Comparison of ENCODE assay signal across 9 cellular contexts in genomic region chr11:65454311-65454695, GRCh38. TPM values are rescaled to one million over a fixed set of nuclear protein-coding genes. Genes with fewer than 3 reads are reported as not detected.
DNase-seq lines count a peak whose midpoint lies in the region; ATAC-seq, FAIRE-seq and TF ChIP-seq lines count a peak whose summit lies in the region.
"Had no signal": no experiment of that assay in that cellular context is flagged by ENCODE, and none has a peak within 500 bp of the region (broad histone marks: within the 10 kb centered on the region; RNA-seq: fewer than 3 reads in every experiment).

No MANE protein-coding gene starts in this region.

- TF ChIP-seq POLR2A in K562 (conservative IDR thresholded peaks at IDR 0.05) (no peak), upper lobe of left lung (IDR thresholded peaks at IDR 0.05) (no peak)

- H3K27me3 ChIP-seq in K562 (ENCODE audit: control insufficient read depth in 2 of 2, insufficient read depth in 2 of 2, low read length in 2 of 2): no peaks in the 10 kb centered on the region
- H3K27me3 ChIP-seq in lower lobe of right lung (ENCODE audit: low read depth): no peaks in the 10 kb centered on the region
- no peaks in the 10 kb centered on the region for H3K27me3 ChIP-seq in upper lobe of left lung

- H3K79me2 ChIP-seq in K562 (ENCODE audit: control insufficient read depth, insufficient read depth, low read length): peaks cover 43% of the 10 kb centered on the region

- H3K27ac ChIP-seq in K562 (ENCODE audit: extremely low read depth, low read depth, low read length) (peak overlapping the region; percentile 87; the same call in 2 of the 3 replicates), lower lobe of right lung (peak overlapping the region; percentile 85), upper lobe of left lung (peak overlapping the region; percentile 63 to 93 (median 84))

- H3K4me1 Mint-ChIP-seq in activated naive CD4-positive, alpha-beta T cell treated with anti-CD3 and anti-CD28 coated beads for 36 hours (ENCODE audit: low read depth): peaks cover 34% of the 10 kb centered on the region

- peak overlapping the region; percentile 70 for H3K4me3 ChIP-seq in K562
- H3K4me3 ChIP-seq in lower lobe of right lung: peak overlapping the region; percentile 63
- H3K4me3 ChIP-seq in upper lobe of left lung: peak overlapping the region in 3 of 4 donors; percentile 36 to 58 (median 44)

- BruUV-seq in K562 (replicated peaks; lab: Mats Ljungman, UMichigan): no TSS peak

- intact Hi-C loops in activated naive CD4-positive, alpha-beta T cell treated with anti-CD3 and anti-CD28 coated beads for 36 hours (cut with micrococcal nuclease): loop anchor here (2.0 kb wide), 2 partner anchors 14 to 16 kb away; no protein-coding TSS in a partner anchor
- intact Hi-C loops in K562 (cut with micrococcal nuclease): no loop called here
- intact Hi-C loops in lower lobe of right lung (cut with DNase I): no loop called here

- DNase-seq in activated naive CD4-positive, alpha-beta T cell treated with anti-CD3 and anti-CD28 coated beads for 36 hours: no peak
- DNase-seq in activated naive CD4-positive, alpha-beta T cell treated with Interleukin-2 at 50 U/mL for 16 hours: no peak
- DNase-seq in K562 (ENCODE audit: extremely low read depth in 1 of 4, low spot score in 3 of 4) (no peak), lower lobe of right lung (no peak), upper lobe of left lung (no peak), H4 (ENCODE audit: low spot score) (no peak)

- H3K36me3 ChIP-seq in K562 (ENCODE audit: control insufficient read depth, insufficient read depth, low read length): 0 out of 3 replicates have a peak, but pooled peaks cover 3% of the 10 kb centered on the region
- no peaks in the 10 kb centered on the region for H3K36me3 ChIP-seq in lower lobe of right lung
- no peaks in the 10 kb centered on the region for H3K36me3 ChIP-seq in upper lobe of left lung

- H3K9me3 Mint-ChIP-seq in activated naive CD4-positive, alpha-beta T cell treated with anti-CD3 and anti-CD28 coated beads for 36 hours: peaks cover 3% of the 10 kb centered on the region

- H2AFZ ChIP-seq in K562 (ENCODE audit: low read depth, low read length): peak overlapping the region; percentile 97

- in situ Hi-C loops in K562 (cut with MboI): no loop called here

- H3K4me3 Mint-ChIP-seq in activated naive CD4-positive, alpha-beta T cell treated with anti-CD3 and anti-CD28 coated beads for 36 hours: peak overlapping the region; percentile 90

- H3K9me1 ChIP-seq in K562 (ENCODE audit: control insufficient read depth, insufficient read depth, low read length): no peaks in the 10 kb centered on the region

- no peak for FAIRE-seq in K562 (lab: Jason Lieb, UNC)
- FAIRE-seq: endometrium had no signal

- POLR2A ChIA-PET in K562 (lab: Yijun Ruan, JAX): interaction anchor here (0.8 to 3.0 kb wide), 4 partner anchors 30 to 51 kb away, joined by 3 to 50 read pairs (median 4); partner anchors contain the start of gene MALAT1

- ATAC-seq in K562 (no peak), lower lobe of right lung (no peak), upper lobe of left lung (ENCODE audit: low FRiP score in 2 of 2) (peak; percentile 10 to 64), HG02970 (IDR thresholded peaks at IDR 0.05; ENCODE audit: low FRiP score, unreplicated experiment) (no peak), HG03175 (IDR thresholded peaks at IDR 0.05; ENCODE audit: unreplicated experiment) (no peak)

- H3K4me2 ChIP-seq in K562 (ENCODE audit: insufficient read depth, low read length): peak overlapping the region; percentile 99

- no peaks in the 10 kb centered on the region for H3K27me3 Mint-ChIP-seq in activated naive CD4-positive, alpha-beta T cell treated with anti-CD3 and anti-CD28 coated beads for 36 hours (ENCODE audit: low read depth)

- no peak for TF ChIP-seq RAD21 in K562 (CRISPR knock-in tag; conservative IDR thresholded peaks at IDR 0.05 in 1 of 2, IDR thresholded peaks at IDR 0.05 in 1 of 2)

- peak overlapping the region; percentile 82 for H3K27ac Mint-ChIP-seq in activated naive CD4-positive, alpha-beta T cell treated with anti-CD3 and anti-CD28 coated beads for 36 hours

- H3K4me1 ChIP-seq in K562 (replicated peaks in 1 of 2; ENCODE audit: control insufficient read depth in 2 of 2, insufficient read depth in 2 of 2, low read length in 2 of 2): peaks cover 17 to 36% of the 10 kb centered on the region in 2 experiments; a peak in 4 of 5 replicates
- H3K4me1 ChIP-seq in lower lobe of right lung: peaks cover 27% of the 10 kb centered on the region
- peaks cover 10 to 24% (median 17%) of the 10 kb centered on the region in 4 donors for H3K4me1 ChIP-seq in upper lobe of left lung

- WGBS in K562 (ENCODE audit: insufficient coverage, low coverage, missing lambda C conversion rate): 52% methylated on average over 10 of the region's 10 CpGs
- WGBS in upper lobe of left lung, 2 donors: 60 to 72% methylated on average over 10 of the region's 10 CpGs

- TF ChIP-seq EP300 in K562 (IDR thresholded peaks at IDR 0.05; ENCODE audit: low read length) (no peak), upper lobe of left lung (IDR thresholded peaks at IDR 0.05) (no peak)

- peaks cover 1% of the 10 kb centered on the region for H3K36me3 Mint-ChIP-seq in activated naive CD4-positive, alpha-beta T cell treated with anti-CD3 and anti-CD28 coated beads for 36 hours (ENCODE audit: low read depth)

- no peak for TF ChIP-seq CTCF in K562 (IDR thresholded peaks at IDR 0.05 in 2 of 3, conservative IDR thresholded peaks at IDR 0.05 in 1 of 3; ENCODE audit: insufficient read depth in 2 of 3, low read depth in 1 of 3, low read length in 3 of 3)
- TF ChIP-seq CTCF in lower lobe of right lung (IDR thresholded peaks at IDR 0.05): no peak
- TF ChIP-seq CTCF in upper lobe of left lung (IDR thresholded peaks at IDR 0.05): no peak

- CTCF ChIA-PET in activated naive CD4-positive, alpha-beta T cell treated with anti-CD3 and anti-CD28 coated beads for 36 hours (lab: Charles Lee): interaction anchor here (1.3 kb wide), 1 partner anchor 37 kb away, joined by 3 read pairs; no protein-coding TSS in a partner anchor
- CTCF ChIA-PET in K562 (lab: Yijun Ruan, JAX; ENCODE audit: low intra/inter-chr PET ratio): interaction anchor here (0.6 kb wide), 1 partner anchor 7 kb away, joined by 3 read pairs; no protein-coding TSS in a partner anchor

- H3K9me3 ChIP-seq in K562 (replicated peaks; ENCODE audit: control insufficient read depth, insufficient read depth, low read depth, low read length): no peaks in the 10 kb centered on the region
- H3K9me3 ChIP-seq in lower lobe of right lung: no peaks in the 10 kb centered on the region
- H3K9me3 ChIP-seq in upper lobe of left lung: no peaks in the 10 kb centered on the region

- peak overlapping the region; percentile 80 to 92 for H3K9ac ChIP-seq in K562 (ENCODE audit: insufficient read depth in 1 of 2, low read depth in 2 of 2, low read length in 2 of 2)

- H4K20me1 ChIP-seq in K562 (replicated peaks; ENCODE audit: control insufficient read depth, insufficient read depth, low read length): peaks cover 3% of the 10 kb centered on the region; the same call in 1 of the 2 replicates

RNA-seq across cellular contexts. Expression of gene NEAT1, which starts 31.7 kb away (rescaled TPM):
- 100 to 1,000 TPM; 693 to 750 TPM for total RNA-seq in activated naive CD4-positive, alpha-beta T cell treated with anti-CD3 and anti-CD28 coated beads for 36 hours
- 684 and 1,510 TPM in 2 replicates for total RNA-seq in K562 (2011; cell fraction: chromatin; rRNA removed; ENCODE audit: low replicate concordance)
- total RNA-seq in K562 (2011; cell fraction: nucleolus; rRNA removed): 291 and 321 TPM in 2 replicates
- total RNA-seq in K562 (2011; cell fraction: nucleoplasm; rRNA removed): 737 and 1,283 TPM in 2 replicates
- total RNA-seq in K562 (2014; rRNA removed) (15.2 and 20.1 TPM in 2 replicates), K562 (2014; rRNA removed; fragmentation: Illumina TruSeq; extraction: Trizol) (62.8 and 76.9 TPM in 2 replicates), K562 (2015; rRNA removed; fragmentation: Illumina TruSeq; extraction: Trizol) (26.3 and 31.5 TPM in 2 replicates), K562 (2021) (129 and 208 TPM in 2 replicates), lower lobe of right lung (980 TPM), upper lobe of left lung (1,000 to 10,000 TPM in 3 of 6 donors, 100 to 1,000 TPM in 3; 245 to 3,084 (median 1,019) TPM)
- polyA plus RNA-seq in K562 (2011; rRNA removed) (56.2 and 171 TPM in 2 replicates), K562 (2014; fragmentation: Illumina TruSeq; extraction: Trizol) (137 and 146 TPM in 2 replicates), K562 (2014; fragmentation: Nextera tagmentation; extraction: Ambion mirVana) (10 to 100 TPM; 22.8 to 30.1 TPM), K562 (2014; rRNA removed) (382 and 389 TPM in 2 replicates)
- polyA plus RNA-seq in K562 (2011; cell fraction: cytosol; rRNA removed): 45.5 and 49.2 TPM in 2 replicates
- 234 and 651 TPM in 2 replicates for polyA plus RNA-seq in K562 (2011; cell fraction: nucleus; rRNA removed)
- 312 and 328 TPM in 2 replicates for polyA plus RNA-seq in K562 (2012)
- 92.6 and 137 TPM in 2 replicates for polyA minus RNA-seq in K562 (2011; rRNA and poly(A)+ RNA removed)
- 19.9 and 35.6 TPM in 2 replicates for polyA minus RNA-seq in K562 (2011; cell fraction: cytosol; rRNA and poly(A)+ RNA removed)
- polyA minus RNA-seq in K562 (2011; cell fraction: nucleus; rRNA and poly(A)+ RNA removed): 168 and 220 TPM in 2 replicates
- 2.9 and 3.4 TPM in 2 replicates for total RNA-seq in H4 (2014; rRNA removed; shearing (Covaris generic))

RNA-seq across cellular contexts. Expression of gene MALAT1, which starts 44.5 kb away (rescaled TPM):
- total RNA-seq in activated naive CD4-positive, alpha-beta T cell treated with anti-CD3 and anti-CD28 coated beads for 36 hours: over 10,000 TPM; 10,460 to 10,508 TPM
- total RNA-seq in K562 (2011; cell fraction: chromatin; rRNA removed; ENCODE audit: low replicate concordance): 25,088 and 54,166 TPM in 2 replicates
- 9,055 and 12,105 TPM in 2 replicates for total RNA-seq in K562 (2011; cell fraction: nucleolus; rRNA removed)
- 29,585 and 58,308 TPM in 2 replicates for total RNA-seq in K562 (2011; cell fraction: nucleoplasm; rRNA removed)
- total RNA-seq in K562 (2014; rRNA removed) (1,943 and 2,212 TPM in 2 replicates), K562 (2014; rRNA removed; fragmentation: Illumina TruSeq; extraction: Trizol) (2,548 and 2,859 TPM in 2 replicates), K562 (2015; rRNA removed; fragmentation: Illumina TruSeq; extraction: Trizol) (2,437 and 2,551 TPM in 2 replicates), K562 (2021) (4,052 and 5,928 TPM in 2 replicates), lower lobe of right lung (11,612 TPM), upper lobe of left lung (over 10,000 TPM in 5 of 6 donors, 1,000 to 10,000 TPM in 1; 9,697 to 52,390 (median 19,698) TPM)
- polyA plus RNA-seq in K562 (2011; rRNA removed) (980 and 1,205 TPM in 2 replicates), K562 (2014; fragmentation: Illumina TruSeq; extraction: Trizol) (363 and 398 TPM in 2 replicates), K562 (2014; fragmentation: Nextera tagmentation; extraction: Ambion mirVana) (1,000 to 10,000 TPM; 1,606 to 8,715 TPM), K562 (2014; rRNA removed) (1,666 and 2,351 TPM in 2 replicates)
- polyA plus RNA-seq in K562 (2011; cell fraction: cytosol; rRNA removed): 93.6 and 371 TPM in 2 replicates
- 5,475 and 8,513 TPM in 2 replicates for polyA plus RNA-seq in K562 (2011; cell fraction: nucleus; rRNA removed)
- polyA plus RNA-seq in K562 (2012): 1,113 and 1,346 TPM in 2 replicates
- 5,106 and 10,064 TPM in 2 replicates for polyA minus RNA-seq in K562 (2011; rRNA and poly(A)+ RNA removed)
- 2,869 and 5,041 TPM in 2 replicates for polyA minus RNA-seq in K562 (2011; cell fraction: cytosol; rRNA and poly(A)+ RNA removed)
- 20,177 and 33,147 TPM in 2 replicates for polyA minus RNA-seq in K562 (2011; cell fraction: nucleus; rRNA and poly(A)+ RNA removed)
- total RNA-seq in H4 (2014; rRNA removed; shearing (Covaris generic)): 168 and 177 TPM in 2 replicates

Comparison
In these comparisons a context has a peak if more than half of its experiments do, and no peak if none do; other contexts are left out.
1. ATAC-seq: peak in upper lobe of left lung (2 of 2); none in K562 (single experiment), lower lobe of right lung (0 of 2), HG02970 (single experiment) and HG03175 (single experiment).
2. RNA of gene MALAT1, which starts 44.5 kb away (total RNA-seq): 9,697 to 52,390 TPM in upper lobe of left lung, 11,612 TPM in lower lobe of right lung (single experiment), 10,460 to 10,508 TPM in activated naive CD4-positive, alpha-beta T cell treated with anti-CD3 and anti-CD28 coated beads for 36 hours and 1,943 to 58,308 TPM in K562; 168 to 177 TPM in H4; every median in the first group is over 10 times any median in the second.
3. Peak in every context shown above with its lines, with median percentiles within 50 percentile points of each other: H3K27ac ChIP-seq and H3K4me3 ChIP-seq.